Comparison of ENCODE assay signal across 8 cellular contexts in the genomic region with DNA sequence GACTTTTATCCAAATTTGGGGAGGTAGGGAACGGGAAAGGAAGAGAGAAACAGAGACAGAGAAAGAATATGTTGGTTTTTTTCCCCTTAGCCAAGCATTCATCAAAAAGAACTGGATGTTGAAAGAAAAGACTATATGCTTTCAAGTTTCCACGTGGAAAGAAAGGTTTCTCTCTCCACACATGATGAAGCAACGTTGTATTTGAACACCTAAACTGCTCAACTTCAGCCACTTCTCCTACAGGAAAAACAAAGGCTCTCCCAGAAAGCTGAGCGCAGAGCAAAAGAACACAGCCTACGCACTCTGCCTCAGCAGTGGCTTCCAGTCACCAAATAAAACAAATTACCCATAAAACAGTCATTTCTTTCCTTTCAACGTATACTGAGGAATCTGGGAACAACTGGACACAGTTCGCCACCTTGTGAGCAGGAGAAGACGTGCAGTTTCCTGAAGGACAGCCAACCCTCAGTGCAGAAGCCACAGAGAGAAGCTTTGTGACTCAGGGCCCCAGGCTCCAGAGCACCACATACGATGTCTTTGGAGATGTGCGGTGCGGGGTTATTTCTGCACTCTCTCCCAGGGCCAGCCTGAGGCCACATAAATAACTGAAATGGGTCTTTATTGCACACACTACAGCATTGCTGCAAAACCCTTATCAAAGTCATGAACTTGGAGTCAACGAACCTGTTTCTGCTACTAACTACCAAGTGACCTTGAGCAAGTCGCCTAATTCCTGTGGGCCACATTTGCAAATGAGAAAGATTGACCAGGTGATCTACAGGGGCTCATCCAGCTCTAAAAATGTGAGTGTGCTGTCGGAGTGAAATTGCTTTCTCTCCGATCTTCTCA. TPM values are rescaled to one million over a fixed set of nuclear protein-coding genes. Genes with fewer than 3 reads are reported as not detected.
DNase-seq lines count a peak whose midpoint lies in the region; ATAC-seq, FAIRE-seq and TF ChIP-seq lines count a peak whose summit lies in the region.

No MANE protein-coding gene starts in this region.

- peak in 1 of 6 experiments; percentile 27 for TF ChIP-seq CTCF in upper lobe of left lung (IDR thresholded peaks at IDR 0.05)

- H3K9ac ChIP-seq in BLaER1, result no peak overlapping the region

- H3K9me3 ChIP-seq in BLaER1 (no peaks in the 10 kb centered on the region), upper lobe of left lung (no peaks in the 10 kb centered on the region)

- H3K27ac ChIP-seq in BLaER1, result no peak overlapping the region
- no peak overlapping the region for H3K27ac ChIP-seq in upper lobe of left lung

- H3K4me3 Mint-ChIP-seq in activated T-cell treated with anti-CD3 and anti-CD28 coated beads, Interleukin-2, amount 50 U/mL, for 72 hours, result no peak overlapping the region

- H3K4me2 ChIP-seq in BLaER1, result 0 out of 2 replicates have a peak overlapping the region, but pooled peaks have one; percentile 4

- H3K4me3 ChIP-seq in BLaER1 (no peak overlapping the region), upper lobe of left lung (no peak overlapping the region)

- H3K27ac Mint-ChIP-seq in activated T-cell treated with anti-CD3 and anti-CD28 coated beads, Interleukin-2, amount 50 U/mL, for 72 hours, result no peak overlapping the region

- H3K9me3 Mint-ChIP-seq in activated T-cell treated with anti-CD3 and anti-CD28 coated beads, Interleukin-2, amount 50 U/mL, for 72 hours, result no peaks in the 10 kb centered on the region

- WGBS in upper lobe of left lung, 2 donors, result 47 to 53% methylated on average over 15 of the region's 15 CpGs

- peak; percentile 75 for FAIRE-seq in urothelium cell line (lab: Jason Lieb, UNC)

- H3K36me3 ChIP-seq in BLaER1 (no peaks in the 10 kb centered on the region), upper lobe of left lung (no peaks in the 10 kb centered on the region)

- peak; percentile 78 for ATAC-seq in GM18498 (IDR thresholded peaks at IDR 0.05; ENCODE audit: unreplicated experiment)
- ATAC-seq in HG02798 (IDR thresholded peaks at IDR 0.05; ENCODE audit: poor library complexity, unreplicated experiment), result peak; percentile 75
- peak; percentile 32 to 73 for ATAC-seq in activated T-cell treated with anti-CD3 and anti-CD28 coated beads, Interleukin-2, amount 50 U/mL, for 72 hours (replicated peaks in 1 of 2)
- no peak for ATAC-seq in upper lobe of left lung (ENCODE audit: low FRiP score in 2 of 2)

- peaks cover 67% of the 10 kb centered on the region for H3K27me3 Mint-ChIP-seq in activated T-cell treated with anti-CD3 and anti-CD28 coated beads, Interleukin-2, amount 50 U/mL, for 72 hours (ENCODE audit: low read depth)

- peaks cover 26% of the 10 kb centered on the region for H3K4me1 Mint-ChIP-seq in activated T-cell treated with anti-CD3 and anti-CD28 coated beads, Interleukin-2, amount 50 U/mL, for 72 hours (ENCODE audit: low read depth)

- DNase-seq in NCI-H2029 treated with DMSO at 0.1 percent for 48 hours (lab: John Stamatoyannopoulos, UW) (peak; percentile 25), islet precursor cell (peak; percentile 88), urothelium cell line (ENCODE audit: low spot score) (peak; percentile 89), upper lobe of left lung (no peak)
- peak; percentile 40 to 41 for DNase-seq in activated T-cell treated with anti-CD3 and anti-CD28 coated beads, Interleukin-2, amount 50 U/mL, for 72 hours

- H3K4me1 ChIP-seq in BLaER1 (0 out of 2 replicates have a peak, but pooled peaks cover 5% of the 10 kb centered on the region), upper lobe of left lung (no peaks in the 10 kb centered on the region)

- H4K20me1 ChIP-seq in BLaER1, result no peaks in the 10 kb centered on the region

- H3K36me3 Mint-ChIP-seq in activated T-cell treated with anti-CD3 and anti-CD28 coated beads, Interleukin-2, amount 50 U/mL, for 72 hours (ENCODE audit: insufficient read depth in 2 of 2), result no peaks in the 10 kb centered on the region

- H3K27me3 ChIP-seq in BLaER1 (no peaks in the 10 kb centered on the region), upper lobe of left lung (no peaks in the 10 kb centered on the region)

- no peak for TF ChIP-seq POLR2A in upper lobe of left lung (IDR thresholded peaks at IDR 0.05)

- TF ChIP-seq EP300 in upper lobe of left lung (IDR thresholded peaks at IDR 0.05), result no peak

RNA-seq across cellular contexts. Expression of a gene that starts 10.1 kb away (rescaled TPM):
- 10 to 100 TPM in 1 of 2 donors, under 1 TPM in 1; 0.50 to 12.3 TPM for total RNA-seq in activated T-cell treated with anti-CD3 and anti-CD28 coated beads, Interleukin-2, amount 50 U/mL, for 72 hours
- not detected for total RNA-seq in upper lobe of left lung

RNA-seq across cellular contexts. Expression of a gene that starts 48.0 kb away (rescaled TPM):
- total RNA-seq in activated T-cell treated with anti-CD3 and anti-CD28 coated beads, Interleukin-2, amount 50 U/mL, for 72 hours, result 1 to 10 TPM in 1 of 2 donors, under 1 TPM in 1; 0.22 to 2.8 TPM
- not detected for total RNA-seq in upper lobe of left lung

RNA-seq across cellular contexts. Expression of a gene that starts 50.3 kb away (rescaled TPM):
- 100 to 1,000 TPM; 184 to 238 TPM for total RNA-seq in activated T-cell treated with anti-CD3 and anti-CD28 coated beads, Interleukin-2, amount 50 U/mL, for 72 hours
- 10 to 100 TPM; 20.4 to 35.9 (median 28.2) TPM for total RNA-seq in upper lobe of left lung

Comparison
In these comparisons a context has a peak if more than half of its experiments do, and no peak if none do; other contexts are left out.
1. ATAC-seq: peak in GM18498 (single experiment), HG02798 (single experiment) and activated T-cell treated with anti-CD3 and anti-CD28 coated beads, Interleukin-2, amount 50 U/mL, for 72 hours (2 of 2); none in upper lobe of left lung (0 of 2).
2. DNase-seq: peak in NCI-H2029 treated with DMSO at 0.1 percent for 48 hours (single experiment), activated T-cell treated with anti-CD3 and anti-CD28 coated beads, Interleukin-2, amount 50 U/mL, for 72 hours (2 of 2), islet precursor cell (single experiment) and urothelium cell line (single experiment); none in upper lobe of left lung (0 of 2).
3. RNA of a gene that starts 50.3 kb away (total RNA-seq): 184 to 238 TPM in activated T-cell treated with anti-CD3 and anti-CD28 coated beads, Interleukin-2, amount 50 U/mL, for 72 hours; 20.4 to 35.9 TPM in upper lobe of left lung; every median in the first group is over 4 times any median in the second.